ENCODE assay signal across 8 cellular contexts in the genomic region with DNA sequence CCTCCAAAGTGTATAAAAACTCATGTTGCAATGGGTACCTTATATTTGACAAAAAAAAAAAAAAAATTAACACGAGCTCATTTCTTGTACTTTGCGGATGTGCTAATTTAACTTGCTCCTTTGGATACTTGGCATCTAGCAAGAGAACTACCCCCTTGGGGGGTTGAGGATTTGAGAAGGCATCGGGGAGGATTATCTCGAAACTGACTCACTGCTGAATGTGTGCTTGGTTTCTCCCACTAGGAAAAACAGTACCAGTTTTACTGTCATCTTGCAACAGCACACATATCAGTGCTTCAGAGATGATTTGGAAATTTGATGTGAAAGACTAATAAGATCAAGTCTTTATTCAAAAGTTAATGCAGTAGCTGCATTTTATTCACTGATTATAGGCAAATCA. TPM values are rescaled to one million over a fixed set of nuclear protein-coding genes. Genes with fewer than 3 reads are reported as not detected.
DNase-seq lines count a peak whose midpoint lies in the region; ATAC-seq and TF ChIP-seq lines count a peak whose summit lies in the region.

No MANE protein-coding gene starts in this region.

- intact Hi-C loops in A673 (cut with micrococcal nuclease; ENCODE audit: unreplicated experiment) (no loop called here), ascending aorta (cut with DNase I) (loop anchor here (10.0 kb wide), 1 partner anchor 538 kb away; no protein-coding TSS in a partner anchor), lower lobe of right lung (cut with DNase I) (no loop called here), sciatic nerve (cut with DNase I) (no loop called here)

- H3K36me3 ChIP-seq in A673 (ENCODE audit: insufficient read depth, low read length, poor library complexity, severe bottlenecking) = no peaks in the 10 kb centered on the region
- peaks cover 0 to 8% of the 10 kb centered on the region in 2 donors for H3K36me3 ChIP-seq in ascending aorta
- peaks cover 9% of the 10 kb centered on the region for H3K36me3 ChIP-seq in lower lobe of right lung

- H3K9me3 ChIP-seq in A673 (ENCODE audit: low read depth, low read length, poor library complexity, severe bottlenecking) (no peaks in the 10 kb centered on the region), ascending aorta (no peaks in the 10 kb centered on the region), lower lobe of right lung (no peaks in the 10 kb centered on the region)

- H3K4me1 ChIP-seq in A673 (ENCODE audit: insufficient read depth, low read length, poor library complexity, severe bottlenecking) = no peaks in the 10 kb centered on the region
- peaks cover 0 to 4% of the 10 kb centered on the region in 2 donors for H3K4me1 ChIP-seq in ascending aorta
- peaks cover 8% of the 10 kb centered on the region for H3K4me1 ChIP-seq in lower lobe of right lung

- H3K27me3 ChIP-seq in A673 (replicated peaks; ENCODE audit: insufficient read depth, low read depth, low read length, poor library complexity) (no peaks in the 10 kb centered on the region), ascending aorta (no peaks in the 10 kb centered on the region), lower lobe of right lung (ENCODE audit: low read depth) (no peaks in the 10 kb centered on the region)

- peak overlapping the region; percentile 56 for H3K4me3 ChIP-seq in A673 (ENCODE audit: low read depth, low read length, poor library complexity, severe bottlenecking)
- H3K4me3 ChIP-seq in HFF-Myc (replicated peaks; ENCODE audit: low read depth, low read length) = peak overlapping the region; percentile 80
- peak overlapping the region; percentile 86 to 88 for H3K4me3 ChIP-seq in ascending aorta
- H3K4me3 ChIP-seq in lower lobe of right lung = peak overlapping the region; percentile 90

- no peak for TF ChIP-seq CTCF in A673 (conservative IDR thresholded peaks at IDR 0.05; ENCODE audit: low read depth, low read length)
- no peak for TF ChIP-seq CTCF in HFF-Myc (IDR thresholded peaks at IDR 0.05; ENCODE audit: low read depth, low read length, missing control alignments)
- no peak for TF ChIP-seq CTCF in ascending aorta (IDR thresholded peaks at IDR 0.05)
- no peak for TF ChIP-seq CTCF in lower lobe of right lung (IDR thresholded peaks at IDR 0.05)

- H3K27ac ChIP-seq in A673 (ENCODE audit: low read depth, low read length, poor library complexity, severe bottlenecking) (no peak overlapping the region), ascending aorta (no peak overlapping the region), lower lobe of right lung (no peak overlapping the region)

- CTCF ChIA-PET in A673 (lab: Charles Lee) = interaction anchor here (0.7 kb wide), 1 partner anchor 227 kb away, joined by 5 read pairs; no protein-coding TSS in a partner anchor

- DNase-seq in A673 (ENCODE audit: low spot score) (peak; percentile 31), HFF-Myc (ENCODE audit: extremely low read depth, low read depth) (no peak), ascending aorta (ENCODE audit: low spot score in 2 of 2) (no peak), lower lobe of right lung (no peak), sciatic nerve (ENCODE audit: low spot score) (no peak), NCI-H2227 (lab: John Stamatoyannopoulos, UW; ENCODE audit: unreplicated experiment) (no peak), occipital lobe (lab: John Stamatoyannopoulos, UW) (no peak)

- ATAC-seq in lower lobe of right lung (no peak), HG02610 (IDR thresholded peaks at IDR 0.05; ENCODE audit: unreplicated experiment) (no peak), sciatic nerve (no peak)

- BruUV-seq in A673 (replicated peaks; lab: Mats Ljungman, UMichigan) = no TSS peak

- POLR2A ChIA-PET in A673 (lab: Charles Lee; ENCODE audit: low non-redundant PET) = interaction anchor here (0.6 kb wide), 2 partner anchors 70 to 156 kb away, joined by 9 to 20 read pairs; no protein-coding TSS in a partner anchor

RNA-seq across cellular contexts. Expression of a gene that starts 0.9 kb away (rescaled TPM):
- total RNA-seq in A673 (2021) (8.2 and 12.4 TPM in 2 replicates), ascending aorta (11.2 TPM), lower lobe of right lung (12.3 TPM), sciatic nerve (16.7 TPM), occipital lobe (18.9 TPM)

RNA-seq across cellular contexts. Expression of a gene that starts 43.3 kb away (rescaled TPM):
- 6.4 and 9.2 TPM in 2 replicates for total RNA-seq in A673 (2021)
- 15.2 TPM for total RNA-seq in ascending aorta
- total RNA-seq in lower lobe of right lung = 8.2 TPM
- total RNA-seq in sciatic nerve = 13.1 TPM
- 42.6 TPM for total RNA-seq in occipital lobe
